In genomic region chr15:54836052-54836795, GRCh38 we compare ENCODE assay signal across 21 cellular contexts.
DNase-seq lines count a peak whose midpoint lies in the region; ATAC-seq and TF ChIP-seq lines count a peak whose summit lies in the region.
"Had no signal": no experiment of that assay in that cellular context is flagged by ENCODE, and none has a peak within 500 bp of the region (broad histone marks: within the 10 kb centered on the region; RNA-seq: fewer than 3 reads in every experiment).

No MANE protein-coding gene starts in this region.

- H4K8ac ChIP-seq in neuronal stem cell (ENCODE audit: low read depth, low read length), result peak overlapping the region; percentile 52

- H3K18ac ChIP-seq in neuronal stem cell (ENCODE audit: low read length), result no peak overlapping the region

- H3K27me3 ChIP-seq in neuronal stem cell (ENCODE audit: control insufficient read depth in 3 of 3, insufficient read depth in 3 of 3, low read depth in 1 of 3, low read length in 3 of 3) (no peaks in the 10 kb centered on the region), Peyer's patch (no peaks in the 10 kb centered on the region)
- H3K27me3 ChIP-seq: BLaER1, right lobe of liver, upper lobe of right lung had no signal

- no peak overlapping the region for H3K23ac ChIP-seq in neuronal stem cell (ENCODE audit: low read depth, low read length, poor library complexity)

- H2BK5ac ChIP-seq in neuronal stem cell (ENCODE audit: low read length), result no peak overlapping the region

- H2BK15ac ChIP-seq in neuronal stem cell (ENCODE audit: low read length), result no peak overlapping the region

- H3K9ac ChIP-seq in neuronal stem cell (ENCODE audit: low read depth, low read length, poor library complexity), result no peak overlapping the region
- H3K9ac ChIP-seq: BLaER1, SK-N-SH had no signal

- peaks cover 0 to 2% of the 10 kb centered on the region in 2 donors for H3K4me1 ChIP-seq in neuronal stem cell (ENCODE audit: control insufficient read depth in 2 of 2, insufficient read depth in 1 of 2, low read depth in 1 of 2, low read length in 2 of 2)
- H3K4me1 ChIP-seq in Peyer's patch, result no peaks in the 10 kb centered on the region
- H3K4me1 ChIP-seq in mucosa of descending colon (ENCODE audit: low read depth), result no peaks in the 10 kb centered on the region
- H3K4me1 ChIP-seq: BLaER1, right lobe of liver, upper lobe of right lung had no signal

- no CpG with 5 or more reads among the region's 5 CpGs for WGBS in neuronal stem cell (ENCODE audit: extremely low coverage in 2 of 2, insufficient read length in 2 of 2, insufficient replicate concordance in 1 of 2), 2 donors

- H3K36me3 ChIP-seq in neuronal stem cell (replicated peaks in 1 of 2; ENCODE audit: control insufficient read depth in 2 of 2, insufficient read depth in 2 of 2, low read length in 2 of 2) (no peaks in the 10 kb centered on the region), Peyer's patch (no peaks in the 10 kb centered on the region), mucosa of descending colon (ENCODE audit: low read depth) (no peaks in the 10 kb centered on the region)
- H3K36me3 ChIP-seq: BLaER1, right lobe of liver, upper lobe of right lung had no signal

- H2BK12ac ChIP-seq in neuronal stem cell (ENCODE audit: low read length), result no peak overlapping the region

- no peak overlapping the region for H3K4me3 ChIP-seq in neuronal stem cell (ENCODE audit: low read length in 2 of 2)
- no peak overlapping the region for H3K4me3 ChIP-seq in Peyer's patch
- H3K4me3 ChIP-seq in mucosa of descending colon, result no peak overlapping the region
- H3K4me3 ChIP-seq: BLaER1, right lobe of liver, upper lobe of right lung had no signal

- H2AFZ ChIP-seq in neuronal stem cell (ENCODE audit: low read length), result no peak overlapping the region

- ATAC-seq in GM18907 (IDR thresholded peaks at IDR 0.05; ENCODE audit: unreplicated experiment) (peak; percentile 58), HG02852 (IDR thresholded peaks at IDR 0.05; ENCODE audit: unreplicated experiment) (peak; percentile 57), HG03354 (IDR thresholded peaks at IDR 0.05; ENCODE audit: poor library complexity, severe bottlenecking, unreplicated experiment) (peak; percentile 44), mucosa of descending colon (no peak)
- ATAC-seq: left lobe of liver, right lobe of liver, upper lobe of right lung had no signal

- TF ChIP-seq CTCF in Peyer's patch (IDR thresholded peaks at IDR 0.05) (no peak), mucosa of descending colon (IDR thresholded peaks at IDR 0.05) (no peak)

- H3K79me1 ChIP-seq in neuronal stem cell (ENCODE audit: low read depth, low read length), result no peaks in the 10 kb centered on the region

- H3K4me2 ChIP-seq in neuronal stem cell (ENCODE audit: insufficient read depth, low read length, poor library complexity, severe bottlenecking), result no peak overlapping the region
- H3K4me2 ChIP-seq: BLaER1, SK-N-SH had no signal

- H3K27ac ChIP-seq in neuronal stem cell (replicated peaks; ENCODE audit: low read length), result no peak overlapping the region
- H3K27ac ChIP-seq in Peyer's patch, result no peak overlapping the region
- H3K27ac ChIP-seq: BLaER1, right lobe of liver, upper lobe of right lung had no signal

- H2BK120ac ChIP-seq in neuronal stem cell (ENCODE audit: low read depth, low read length), result no peak overlapping the region

- intact Hi-C loops in mucosa of descending colon (cut with DNase I, micrococcal nuclease), result no loop called here

- H3K14ac ChIP-seq in neuronal stem cell (ENCODE audit: low read length), result no peak overlapping the region

- no peaks in the 10 kb centered on the region for H3K9me3 ChIP-seq in neuronal stem cell (replicated peaks in 1 of 2; ENCODE audit: control insufficient read depth in 2 of 2, insufficient read depth in 1 of 2, low read depth in 1 of 2, low read length in 2 of 2)
- no peaks in the 10 kb centered on the region for H3K9me3 ChIP-seq in Peyer's patch
- H3K9me3 ChIP-seq in mucosa of descending colon, result no peaks in the 10 kb centered on the region
- H3K9me3 ChIP-seq: BLaER1, right lobe of liver, SK-N-SH, upper lobe of right lung had no signal

- TF ChIP-seq POLR2A in Peyer's patch (IDR thresholded peaks at IDR 0.05), result no peak

- no peak overlapping the region for H4K91ac ChIP-seq in neuronal stem cell (ENCODE audit: low read depth, low read length, poor library complexity)

- DNase-seq in neuronal stem cell (ENCODE audit: low spot score) (no peak), Peyer's patch (no peak), mucosa of descending colon (no peak)
- DNase-seq in activated T-cell treated with anti-CD3 and anti-CD28 coated beads, Interleukin-2, amount 50 U/mL, for 48 hours, result no peak
- DNase-seq: activated CD4-positive, alpha-beta T cell treated with anti-CD3 and anti-CD28 coated beads, Interleukin-2, amount 50 U/mL, for 48 hours; activated CD8-positive, alpha-beta memory T cell treated with anti-CD3 and anti-CD28 coated beads, Interleukin-2, amount 50 U/mL, for 48 hours; anterior cingulate cortex; DMS153; effector CD4-positive, alpha-beta T cell; HCEC 1CT; NCI-H187 treated with DMSO at 0.1 percent for 48 hours; right lobe of liver; SK-N-SH; stimulated activated CD4-positive, alpha-beta T cell treated with anti-CD3 and anti-CD28 coated beads, Interleukin-4, amount 100 ng/mL, for 4 hours; stimulated activated naive B cell treated with anti-CD40 and anti-IgM and Interleukin-4, amounts not matched to agents 10 μg/mL and 1 μg/mL and 100 μg/mL, for 72 hours; upper lobe of right lung had no signal

- H3K4ac ChIP-seq in neuronal stem cell (ENCODE audit: low read length), result no peak overlapping the region

- no peak overlapping the region for H2AK5ac ChIP-seq in neuronal stem cell (ENCODE audit: low read depth, low read length)
